7 cellular contexts compared by ENCODE assay signal in genomic region chr20:49281059-49281912, GRCh38. TPM values are rescaled to one million over a fixed set of nuclear protein-coding genes. Genes with fewer than 3 reads are reported as not detected.
DNase-seq lines count a peak whose midpoint lies in the region; ATAC-seq, FAIRE-seq and TF ChIP-seq lines count a peak whose summit lies in the region.

No MANE protein-coding gene starts in this region.

- peaks cover 82% of the 10 kb centered on the region for H3F3A ChIP-seq in GM23248 (ENCODE audit: insufficient read depth)
- peaks cover 85% of the 10 kb centered on the region for H3F3A ChIP-seq in PC-9 (ENCODE audit: insufficient read depth, low read depth)

- no peak overlapping the region for H2AK5ac ChIP-seq in H1 (ENCODE audit: low read depth, low read length)

- H3K36me3 Mint-ChIP-seq in progenitor cell of endocrine pancreas (ENCODE audit: insufficient read depth): peaks cover 82% of the 10 kb centered on the region

- no peak overlapping the region for H3K4ac ChIP-seq in H1 (replicated peaks; ENCODE audit: insufficient read length, low read depth, low read length)

- H3K79me1 ChIP-seq in H1 (ENCODE audit: low read depth, low read length): peaks cover 3% of the 10 kb centered on the region

- no peak overlapping the region for H2BK12ac ChIP-seq in H1 (ENCODE audit: low read depth, low read length)

- H3K27me3 Mint-ChIP-seq in progenitor cell of endocrine pancreas: no peaks in the 10 kb centered on the region

- ATAC-seq in left lobe of liver (no peak), GM21423 (IDR thresholded peaks at IDR 0.05; ENCODE audit: unreplicated experiment) (no peak)

- intact Hi-C loops in PC-9 (cut with micrococcal nuclease; ENCODE audit: unreplicated experiment): no loop called here

- peaks cover 94% of the 10 kb centered on the region for H3K79me2 ChIP-seq in GM23248 (ENCODE audit: insufficient read depth)
- peaks cover 95% of the 10 kb centered on the region for H3K79me2 ChIP-seq in PC-9 (ENCODE audit: low read depth)
- peaks cover 51 to 92% of the 10 kb centered on the region in 2 experiments for H3K79me2 ChIP-seq in H1 (ENCODE audit: control insufficient read depth in 1 of 2, insufficient read depth in 2 of 2, low read length in 2 of 2)

- H3K9me3 Mint-ChIP-seq in progenitor cell of endocrine pancreas (ENCODE audit: low read depth): peaks cover 58% of the 10 kb centered on the region

- H3K18ac ChIP-seq in H1 (ENCODE audit: extremely low read depth, low read length): no peak overlapping the region

- no peak for FAIRE-seq in H1 (lab: Jason Lieb, UNC)

- peaks cover 72% of the 10 kb centered on the region for H3K36me3 ChIP-seq in GM23248 (ENCODE audit: low read depth)
- peaks cover 77% of the 10 kb centered on the region for H3K36me3 ChIP-seq in PC-9 (ENCODE audit: low read depth)
- H3K36me3 ChIP-seq in H1 (ENCODE audit: control insufficient read depth in 2 of 4, insufficient read depth in 4 of 4, low read length in 3 of 4): peaks cover 65 to 76% (median 72%) of the 10 kb centered on the region in 4 experiments

- H2BK15ac ChIP-seq in H1 (ENCODE audit: low read length): no peak overlapping the region

- H3K4me1 Mint-ChIP-seq in progenitor cell of endocrine pancreas (ENCODE audit: low read depth): peaks cover 44% of the 10 kb centered on the region

- in situ Hi-C loops in GM23248 (cut with MboI): no loop called here

- no peaks in the 10 kb centered on the region for H3K9me3 ChIP-seq in GM23248 (ENCODE audit: low read depth)
- H3K9me3 ChIP-seq in PC-9 (ENCODE audit: insufficient read depth, low read depth): peaks cover 66% of the 10 kb centered on the region
- H3K9me3 ChIP-seq in H1 (ENCODE audit: insufficient read depth in 2 of 2, low read depth in 1 of 2, low read length in 1 of 2): no peaks in the 10 kb centered on the region

- WGBS in GM23248 (ENCODE audit: low coverage in 1 of 2, low lambda C conversion rate in 2 of 2, missing lambda C conversion rate in 2 of 2), 2 experiments: 74 to 78% methylated on average over 13 of the region's 13 CpGs
- 12% methylated on average over 13 of the region's 13 CpGs; no CpG with 5 or more reads in 1 of the 2 experiments for WGBS in H1 (ENCODE audit: extremely low coverage in 1 of 2, insufficient coverage in 1 of 2, insufficient read length in 1 of 2, insufficient replicate concordance in 2 of 2, low coverage in 1 of 2, low lambda C conversion rate in 2 of 2, missing lambda C conversion rate in 1 of 2), 2 experiments

- peaks cover 39% of the 10 kb centered on the region for H3K23me2 ChIP-seq in H1 (ENCODE audit: low read depth, low read length)

- H2AFZ ChIP-seq in GM23248 (no peak overlapping the region), PC-9 (no peak overlapping the region), H1 (ENCODE audit: low read length) (no peak overlapping the region)

- POLR2A ChIA-PET in PC-9 (lab: Charles Lee; ENCODE audit: unreplicated experiment) (interaction anchor here (0.5 kb wide), 2 partner anchors 18 to 635 kb away, joined by 8 to 21 read pairs; no protein-coding TSS in a partner anchor), H1 (lab: Charles Lee; ENCODE audit: partially characterized antibody) (interaction anchor here (0.7 to 18.5 kb wide), 22 partner anchors 8 to 294 kb away, joined by 3 to 1132 read pairs (median 4); partner anchors contain the start of gene KCNB1)

- DNase-seq in GM23248 (peak; percentile 31), PC-9 (peak; percentile 24 to 92), H1 (ENCODE audit: low read depth in 1 of 2, low spot score in 2 of 2) (no peak), progenitor cell of endocrine pancreas (ENCODE audit: low spot score, unreplicated experiment) (no peak), left lobe of liver (ENCODE audit: low spot score) (no peak), NCI-H774 (lab: John Stamatoyannopoulos, UW) (no peak)

- H3K4me1 ChIP-seq in GM23248 (ENCODE audit: insufficient read depth) (peaks cover 43% of the 10 kb centered on the region), PC-9 (replicated peaks; ENCODE audit: insufficient read depth) (peaks cover 70% of the 10 kb centered on the region), H1 (replicated peaks in 1 of 4; ENCODE audit: control insufficient read depth in 3 of 4, insufficient read depth in 4 of 4, low read length in 3 of 4) (peaks cover 2 to 10% (median 7%) of the 10 kb centered on the region in 4 experiments; a peak in 6 of 7 replicates)

- no peak for TF ChIP-seq RAD21 in H1 (IDR thresholded peaks at IDR 0.05 in 1 of 2, conservative IDR thresholded peaks at IDR 0.05 in 1 of 2; ENCODE audit: low read depth in 2 of 2, low read length in 2 of 2)

- peak overlapping the region; percentile 96 for H3K27ac Mint-ChIP-seq in progenitor cell of endocrine pancreas

- no peak overlapping the region for H2BK20ac ChIP-seq in H1 (ENCODE audit: low read length)

- H4K5ac ChIP-seq in H1 (ENCODE audit: insufficient read length, low read depth, low read length): no peak overlapping the region

- TF ChIP-seq CTCF in PC-9 (conservative IDR thresholded peaks at IDR 0.05) (no peak), H1 (IDR thresholded peaks at IDR 0.05; ENCODE audit: control extremely low read depth in 1 of 3, insufficient read depth in 1 of 3, low read depth in 1 of 3, low read length in 3 of 3) (no peak), progenitor cell of endocrine pancreas (IDR thresholded peaks at IDR 0.05; ENCODE audit: unreplicated experiment) (no peak)

- H3K9me2 ChIP-seq in GM23248 (ENCODE audit: insufficient read depth) (no peaks in the 10 kb centered on the region), PC-9 (ENCODE audit: insufficient read depth) (no peaks in the 10 kb centered on the region)

- no peak overlapping the region for H3K56ac ChIP-seq in H1 (replicated peaks; ENCODE audit: insufficient read length, low read depth, low read length)

- H3K27ac ChIP-seq in GM23248: peak overlapping the region; percentile 87
- H3K27ac ChIP-seq in PC-9: peak overlapping the region; percentile 91
- peak overlapping the region; percentile 39 for H3K27ac ChIP-seq in H1 (ENCODE audit: low read depth, low read length)

- peak; percentile 30 to 83 for TF ChIP-seq POLR2A in H1 (IDR thresholded peaks at IDR 0.05; ENCODE audit: control extremely low read depth in 1 of 2, low read depth in 2 of 2, low read length in 2 of 2)

- no peak for TF ChIP-seq EP300 in H1 (IDR thresholded peaks at IDR 0.05; ENCODE audit: borderline replicate concordance in 1 of 2, low read depth in 2 of 2, low read length in 2 of 2)

- H3K27me3 ChIP-seq in GM23248 (replicated peaks; ENCODE audit: insufficient read depth): no peaks in the 10 kb centered on the region
- peaks cover 25% of the 10 kb centered on the region for H3K27me3 ChIP-seq in PC-9 (ENCODE audit: insufficient read depth, low read depth)
- H3K27me3 ChIP-seq in H1 (replicated peaks in 1 of 4; ENCODE audit: control insufficient read depth in 3 of 4, extremely low read depth in 1 of 4, insufficient read depth in 3 of 4, low read length in 3 of 4): peaks cover 0 to 1% (median 0%) of the 10 kb centered on the region in 4 experiments; a peak in 1 of 7 replicates

- H4K8ac ChIP-seq in H1 (ENCODE audit: extremely low read depth, insufficient read depth, low read length): no peak overlapping the region

- no peak overlapping the region for H3K14ac ChIP-seq in H1 (ENCODE audit: insufficient read length)

- BruUV-seq in PC-9 (replicated peaks; lab: Mats Ljungman, UMichigan): no TSS peak

- H3K4me3 ChIP-seq in GM23248 (peak overlapping the region; percentile 96), PC-9 (peak overlapping the region; percentile 98), H1 (ENCODE audit: extremely low read depth in 1 of 4, insufficient read depth in 2 of 4, low read depth in 3 of 4, low read length in 4 of 4) (peak overlapping the region; percentile 73 to 97 (median 92))

- H3K9ac ChIP-seq in GM23248 (peak overlapping the region; percentile 98; the same call in 1 of the 2 replicates), H1 (replicated peaks in 1 of 4; ENCODE audit: extremely low read depth in 1 of 4, low read depth in 3 of 4, low read length in 3 of 4) (peak overlapping the region; percentile 89 to 98 (median 96))

- H3K4me3 Mint-ChIP-seq in progenitor cell of endocrine pancreas (ENCODE audit: low read depth): peak overlapping the region; percentile 86

- H4K20me1 ChIP-seq in GM23248 (ENCODE audit: insufficient read depth) (peaks cover 62% of the 10 kb centered on the region), PC-9 (ENCODE audit: insufficient read depth) (peaks cover 70% of the 10 kb centered on the region), H1 (replicated peaks in 1 of 2; ENCODE audit: control insufficient read depth in 1 of 2, insufficient read depth in 2 of 2, low read length in 2 of 2) (peaks cover 52 to 55% of the 10 kb centered on the region in 2 experiments)

- no peak overlapping the region for H2BK120ac ChIP-seq in H1 (replicated peaks; ENCODE audit: low read depth, low read length)

- H2BK5ac ChIP-seq in H1 (ENCODE audit: low read depth, low read length): no peak overlapping the region

- H4K91ac ChIP-seq in H1 (replicated peaks; ENCODE audit: insufficient read length, low read length): no peak overlapping the region

- peak overlapping the region; percentile 88 for H3K4me2 ChIP-seq in GM23248 (ENCODE audit: unreplicated experiment)
- H3K4me2 ChIP-seq in PC-9: peak overlapping the region; percentile 92
- H3K4me2 ChIP-seq in H1 (ENCODE audit: insufficient read depth in 1 of 2, low read depth in 2 of 2, low read length in 2 of 2): peak overlapping the region; percentile 97

- CTCF ChIA-PET in PC-9 (lab: Charles Lee) (no interaction called here), H1 (lab: Charles Lee; ENCODE audit: partially characterized antibody) (interaction anchor here (2.8 to 4.7 kb wide), 3 partner anchors 10 to 39 kb away, joined by 9 to 53 read pairs (median 13); no protein-coding TSS in a partner anchor)

- no peak overlapping the region for H3K23ac ChIP-seq in H1 (ENCODE audit: insufficient read length)

TF ChIP-seq in H1, 55 proteins besides CTCF, POLR2A, EP300 and RAD21 (continues in another document):
- TF ChIP-seq PHF8 (conservative IDR thresholded peaks at IDR 0.05; ENCODE audit: low read depth, low read length): peak; percentile 18; the same call in 1 of the 2 replicates
- peak; percentile 55 for TF ChIP-seq POLR2AphosphoS5 (IDR thresholded peaks at IDR 0.05; ENCODE audit: low read depth, low read length)
- TF ChIP-seq BRCA1 (IDR thresholded peaks at IDR 0.05; ENCODE audit: low read depth, low read length): no peak

RNA-seq across cellular contexts. Expression of gene ZNFX1, which starts 3.4 kb away (rescaled TPM):
- 46.5 and 50.7 TPM in 2 replicates for total RNA-seq in GM23248 (2014; rRNA removed; shearing (Covaris generic))
- polyA plus RNA-seq in GM23248 (2016; fragmentation: Nextera tagmentation; extraction: Ambion mirVana): 47.3 and 49.2 TPM in 2 replicates
- 24.1 and 29.7 TPM in 2 replicates for total RNA-seq in PC-9 (2021)
- total RNA-seq in H1 (2021; fragmentation: NEBNext Ultra II Directional; extraction: Animal tissue kit (Norgen Biotek cat#: 25700)): 11.3 and 13.0 TPM in 2 replicates
- 3.1 and 3.4 TPM in 2 replicates for polyA plus RNA-seq in H1 (2011; rRNA removed)
- 3.0 TPM for polyA plus RNA-seq in H1 (2011; cell fraction: cytosol; rRNA removed)
- 4.0 TPM for polyA plus RNA-seq in H1 (2011; cell fraction: nucleus; rRNA removed)
- 6.4 to 8.0 TPM (median 7.3 TPM) in 4 replicates for polyA plus RNA-seq in H1 (2012, experiment 1 of 2)
- 1.5 TPM for polyA plus RNA-seq in H1 (2012, experiment 2 of 2)
- polyA plus RNA-seq in H1 (2013, experiment 1 of 2): 5.6 TPM
- 5.2 TPM for polyA plus RNA-seq in H1 (2013, experiment 2 of 2)
- polyA minus RNA-seq in H1 (2011; rRNA and poly(A)+ RNA removed): 9.0 and 12.8 TPM in 2 replicates
- polyA minus RNA-seq in H1 (2011; cell fraction: cytosol; rRNA and poly(A)+ RNA removed): 5.4 TPM
- polyA minus RNA-seq in H1 (2011; cell fraction: nucleus; rRNA and poly(A)+ RNA removed): 7.1 TPM
- 10.0 and 10.7 TPM in 2 replicates for total RNA-seq in progenitor cell of endocrine pancreas
- 10.0 TPM for total RNA-seq in left lobe of liver

Comparison
In these comparisons a context has a peak if more than half of its experiments do, and no peak if none do; other contexts are left out.
1. DNase-seq: peak in GM23248 (single experiment) and PC-9 (2 of 2); none in H1 (0 of 2), progenitor cell of endocrine pancreas (single experiment), left lobe of liver (single experiment) and NCI-H774 (single experiment).
2. H3K27ac ChIP-seq: peak in every context shown above with its lines; median percentile 91 in PC-9; 87 in GM23248; 39 in H1.
3. Peak in every context shown above with its lines, with median percentiles within 50 percentile points of each other: H3K4me2 ChIP-seq and H3K4me3 ChIP-seq.